1 cellular context compared by ENCODE assay signal in genomic region chr2:164981217-164981990, GRCh38.
TF ChIP-seq lines count a peak whose summit lies in the region.

No MANE protein-coding gene starts in this region.

TF ChIP-seq in SK-N-SH, 30 proteins besides CTCF, POLR2A, EP300 and RAD21 (continued from another document):
- TF ChIP-seq USF1 (IDR thresholded peaks at IDR 0.05; ENCODE audit: borderline replicate concordance, low read depth) (no peak), RCOR1 (IDR thresholded peaks at IDR 0.05; ENCODE audit: low read length) (no peak), MXI1 (IDR thresholded peaks at IDR 0.05; ENCODE audit: low read depth, low read length) (no peak), RXRA (IDR thresholded peaks at IDR 0.05; ENCODE audit: borderline replicate concordance, low read depth) (no peak), FOXJ3 (CRISPR knock-in tag; IDR thresholded peaks at IDR 0.05) (no peak), MAX (IDR thresholded peaks at IDR 0.05; ENCODE audit: low read depth) (0 out of 2 replicates have a peak, but pooled peaks have one; percentile 3), SMC3 (IDR thresholded peaks at IDR 0.05; ENCODE audit: low read depth, low read length) (no peak), FOSL2 (IDR thresholded peaks at IDR 0.05; ENCODE audit: borderline replicate concordance, low read depth) (peak; percentile 80), USF2 (IDR thresholded peaks at IDR 0.05; ENCODE audit: borderline replicate concordance, low read depth, low read length) (no peak), NFIC (IDR thresholded peaks at IDR 0.05; ENCODE audit: borderline replicate concordance) (peak; percentile 27), REST (IDR thresholded peaks at IDR 0.05; ENCODE audit: low read depth, low read length) (no peak), SIN3A (IDR thresholded peaks at IDR 0.05; ENCODE audit: borderline replicate concordance, low read depth, low read length) (no peak), ZBTB33 (IDR thresholded peaks at IDR 0.05; ENCODE audit: borderline replicate concordance, low read depth) (no peak), ELF1 (IDR thresholded peaks at IDR 0.05) (no peak), NRF1 (IDR thresholded peaks at IDR 0.05; ENCODE audit: low read depth, low read length) (no peak), TAF1 (IDR thresholded peaks at IDR 0.05; ENCODE audit: borderline replicate concordance, low read depth, low read length) (no peak), YY1 (IDR thresholded peaks at IDR 0.05; ENCODE audit: low read depth) (no peak), FOXM1 (IDR thresholded peaks at IDR 0.05; ENCODE audit: low read depth) (no peak), TCF12 (IDR thresholded peaks at IDR 0.05) (peak; percentile 77), POLR2AphosphoS5 (IDR thresholded peaks at IDR 0.05; ENCODE audit: low read depth, low read length) (no peak), RFX5 (IDR thresholded peaks at IDR 0.05; ENCODE audit: low read length) (no peak)
